8 cellular contexts compared by ENCODE assay signal in the genomic region with DNA sequence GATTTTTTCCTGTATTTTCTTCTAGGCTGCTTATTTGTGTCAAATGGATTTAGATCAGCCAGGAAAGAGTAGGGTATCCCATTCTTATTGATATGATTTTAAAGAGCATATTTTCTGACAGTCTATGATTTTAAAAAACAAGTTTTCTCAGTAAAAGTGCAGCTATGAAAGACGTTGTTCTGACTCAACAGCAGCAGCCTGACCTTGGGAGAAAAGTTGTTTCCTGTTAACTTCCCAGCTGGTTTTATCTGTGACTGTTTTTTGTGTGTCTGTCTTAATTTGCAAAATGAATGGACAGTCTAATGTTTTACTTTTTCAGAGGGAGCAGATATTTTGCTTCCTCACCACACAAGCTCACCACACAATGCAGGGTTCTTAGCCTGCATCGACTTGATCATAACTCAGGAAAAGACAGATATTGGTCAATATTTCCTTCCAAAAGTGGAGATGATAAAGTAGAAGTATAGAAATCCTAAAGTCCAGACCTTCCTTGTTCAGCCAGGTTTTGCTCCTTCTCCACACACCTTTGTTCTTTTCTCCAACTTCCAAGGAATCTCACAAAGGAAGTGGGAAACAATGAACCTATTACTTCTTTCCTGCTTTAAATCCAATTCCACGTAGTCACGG. TPM values are rescaled to one million over a fixed set of nuclear protein-coding genes. Genes with fewer than 3 reads are reported as not detected.
A peak's percentile ranks its signal among the peaks of the same experiment; 100 is the strongest.
DNase-seq lines count a peak whose midpoint lies in the region; ATAC-seq, FAIRE-seq and TF ChIP-seq lines count a peak whose summit lies in the region.

No MANE protein-coding gene starts in this region.

- H3K9ac ChIP-seq in mammary epithelial cell (ENCODE audit: insufficient read depth, low read length) = peak overlapping the region; percentile 97

- peak overlapping the region in 2 of 3 donors; percentile 16 to 73 for H3K27ac Mint-ChIP-seq in IgD-negative memory B cell
- peak overlapping the region; percentile 93 for H3K27ac Mint-ChIP-seq in memory B cell

- peaks cover 14 to 24% (median 16%) of the 10 kb centered on the region in 3 donors for H3K4me1 Mint-ChIP-seq in IgD-negative memory B cell
- H3K4me1 Mint-ChIP-seq in memory B cell = peaks cover 11% of the 10 kb centered on the region

- WGBS in mammary epithelial cell (ENCODE audit: low coverage, missing lambda C conversion rate) = 10% methylated on average over 2 of the region's 4 CpGs

- TF ChIP-seq CTCF in BE2C (IDR thresholded peaks at IDR 0.05; ENCODE audit: low read depth, low read length) = no peak
- no peak for TF ChIP-seq CTCF in mammary epithelial cell (conservative IDR thresholded peaks at IDR 0.05 in 1 of 2, IDR thresholded peaks at IDR 0.05 in 1 of 2; ENCODE audit: extremely low read depth in 1 of 2, insufficient read depth in 1 of 2, low read depth in 1 of 2, low read length in 2 of 2)
- TF ChIP-seq CTCF in D721Med (IDR thresholded peaks at IDR 0.05; ENCODE audit: insufficient read depth, missing control alignments) = no peak

- BruUV-seq in mammary epithelial cell (replicated peaks; lab: Mats Ljungman, UMichigan) = TSS peak; percentile 90

- in situ Hi-C loops in mammary epithelial cell (cut with MboI; ENCODE audit: low sequenced_read_pairs in 2 of 2) = no loop called here

- H3K4me3 ChIP-seq in BE2C (ENCODE audit: low read depth, low read length) = peak overlapping the region; percentile 92
- peak overlapping the region; percentile 70 to 89 (median 72) for H3K4me3 ChIP-seq in mammary epithelial cell (replicated peaks in 1 of 3; ENCODE audit: insufficient read depth in 1 of 3, low read depth in 2 of 3, low read length in 3 of 3)

- H3K4me3 Mint-ChIP-seq in IgD-negative memory B cell (peak overlapping the region; percentile 92 to 96 (median 94)), memory B cell (peak overlapping the region; percentile 88)

- no peak for ATAC-seq in memory B cell (ENCODE audit: low read depth)

- DNase-seq in BE2C (no peak), mammary epithelial cell (no peak), memory B cell (ENCODE audit: low spot score in 2 of 2) (no peak), SKM-1 treated with dmso at 0.1 percent for 144 hours (lab: John Stamatoyannopoulos, UW; ENCODE audit: unreplicated experiment) (no peak), mesenteric fat pad (ENCODE audit: low spot score) (no peak), D721Med (ENCODE audit: insufficient read length, low spot score) (no peak), NK-92 (lab: John Stamatoyannopoulos, UW; ENCODE audit: unreplicated experiment) (no peak)

- H3K27me3 Mint-ChIP-seq in IgD-negative memory B cell (no peaks in the 10 kb centered on the region), memory B cell (no peaks in the 10 kb centered on the region)

- H4K20me1 ChIP-seq in mammary epithelial cell (ENCODE audit: insufficient read depth, low read length) = no peaks in the 10 kb centered on the region

- H3K9me3 ChIP-seq in BE2C (no peaks in the 10 kb centered on the region), mammary epithelial cell (replicated peaks; ENCODE audit: insufficient read depth, low read length) (no peaks in the 10 kb centered on the region)

- H3K9me3 Mint-ChIP-seq in IgD-negative memory B cell = no peaks in the 10 kb centered on the region
- no peaks in the 10 kb centered on the region for H3K9me3 Mint-ChIP-seq in memory B cell

- H3K36me3 Mint-ChIP-seq in IgD-negative memory B cell (peaks cover 5% of the 10 kb centered on the region), memory B cell (peaks cover 6% of the 10 kb centered on the region)

- H3K27ac ChIP-seq in mammary epithelial cell (ENCODE audit: insufficient read depth, low read depth, low read length) = peak overlapping the region; percentile 98

- H3K36me3 ChIP-seq in BE2C (peaks cover 14% of the 10 kb centered on the region), mammary epithelial cell (ENCODE audit: insufficient read depth, low read length) (peaks cover 9% of the 10 kb centered on the region)

- H3K27me3 ChIP-seq in BE2C (peaks cover 7% of the 10 kb centered on the region; the same call in 1 of the 2 replicates), mammary epithelial cell (ENCODE audit: insufficient read depth, low read length) (no peaks in the 10 kb centered on the region)

- H3K4me1 ChIP-seq in BE2C (no peaks in the 10 kb centered on the region), mammary epithelial cell (ENCODE audit: insufficient read depth, low read length) (peaks cover 20% of the 10 kb centered on the region)

- no peak for FAIRE-seq in D721Med (lab: Jason Lieb, UNC)

- dilution Hi-C loops in mammary epithelial cell (cut with HindIII; ENCODE audit: low sequenced_read_pairs) = no loop called here

- intact Hi-C loops in mammary epithelial cell (cut with micrococcal nuclease) = no loop called here

- H2AFZ ChIP-seq in mammary epithelial cell (ENCODE audit: low read depth, low read length) = peak overlapping the region; percentile 95

- peak overlapping the region; percentile 97 for H3K4me2 ChIP-seq in mammary epithelial cell (ENCODE audit: insufficient read depth, low read depth, low read length)

- CTCF ChIA-PET in mammary epithelial cell (lab: Charles Lee; ENCODE audit: low non-redundant PET) = interaction anchor here (0.7 kb wide), 1 partner anchor 31 kb away, joined by 3 read pairs; no protein-coding TSS in a partner anchor

- H3K79me2 ChIP-seq in mammary epithelial cell (ENCODE audit: insufficient read depth, low read length) = peaks cover 75% of the 10 kb centered on the region

RNA-seq across cellular contexts. Expression of gene MTHFD2L, which starts 0.7 kb away (rescaled TPM):
- polyA plus RNA-seq in BE2C (2012; ENCODE audit: insufficient read depth, insufficient read length, low read depth) = 20.8 TPM
- polyA plus RNA-seq in IgD-negative memory B cell (5.1 TPM), mammary epithelial cell (11.5 TPM)
- total RNA-seq in mammary epithelial cell (10 to 100 TPM; 63.2 to 68.5 TPM), mesenteric fat pad (8.4 TPM)
- polyA minus RNA-seq in mammary epithelial cell = 73.2 TPM

RNA-seq across cellular contexts. Expression of gene CXCL2, which starts 58.2 kb away (rescaled TPM):
- polyA plus RNA-seq in BE2C (2012; ENCODE audit: insufficient read depth, insufficient read length, low read depth) = not detected
- polyA plus RNA-seq in IgD-negative memory B cell = not detected
- 10 to 100 TPM in 1 of 2 donors, 1 to 10 TPM in 1; 2.3 to 34.1 TPM for total RNA-seq in mammary epithelial cell
- polyA plus RNA-seq in mammary epithelial cell = 4.8 TPM
- polyA minus RNA-seq in mammary epithelial cell = 5.5 TPM
- 145 TPM for total RNA-seq in mesenteric fat pad
